ENCODE assay signal across 9 cellular contexts in genomic region chr15:100226107-100226506, GRCh38.
"Had no signal": no experiment of that assay in that cellular context is flagged by ENCODE, and none has a peak within 500 bp of the region (broad histone marks: within the 10 kb centered on the region; RNA-seq: fewer than 3 reads in every experiment).

No MANE protein-coding gene starts in this region.

- H3K4me3 ChIP-seq: GM23248, HAP-1 had no signal

- H3K36me3 Mint-ChIP-seq: IgD-negative memory B cell had no signal

- H3K27ac Mint-ChIP-seq: HFFc6, IgD-negative memory B cell had no signal

- DNase-seq: GM23248, GOT3, H7, HFFc6, KG1 had no signal

- H3K27ac ChIP-seq: GM23248, HL-60 had no signal

- H3K4me3 Mint-ChIP-seq: HFFc6, IgD-negative memory B cell had no signal

- H3K9me3 ChIP-seq: HAP-1 had no signal

- H3K36me3 ChIP-seq: HAP-1 had no signal

- FAIRE-seq: HepG2 had no signal

- H3K4me1 ChIP-seq: HAP-1 had no signal
